In genomic region chr20:60358101-60358500, GRCh38 we compare ENCODE assay signal across 28 cellular contexts.
"Had no signal": no experiment of that assay in that cellular context is flagged by ENCODE, and none has a peak within 500 bp of the region (broad histone marks: within the 10 kb centered on the region; RNA-seq: fewer than 3 reads in every experiment).

No MANE protein-coding gene starts in this region.

- H3K27ac ChIP-seq: adrenal gland, body of pancreas, breast epithelium, PC-9, RWPE1 had no signal

- H3K36me3 ChIP-seq: adrenal gland, breast epithelium, MG63 had no signal

- H3K9me3 ChIP-seq: adrenal gland, body of pancreas, breast epithelium, MG63 had no signal

- H3K4me3 ChIP-seq: adrenal gland, body of pancreas, breast epithelium, K562, MG63, PC-9 had no signal

- ATAC-seq: activated CD4-positive, alpha-beta T cell treated with anti-CD3 and anti-CD28 coated beads for 36 hours; activated CD4-positive, CD25-positive, alpha-beta regulatory T cell treated with anti-CD3 and anti-CD28 coated beads, Interleukin-2, amount 50 U/mL, for 24 hours; activated CD8-positive, alpha-beta T cell treated with anti-CD3 and anti-CD28 coated beads, Interleukin-2, amount 10 ng/mL, durations not matched to agents 7 days and 5 days; activated naive CD4-positive, alpha-beta T cell treated with anti-CD3 and anti-CD28 coated beads, Interleukin-2, amount 50 U/mL, for 72 hours; body of pancreas; K562; WTC11 had no signal

- DNase-seq: activated CD4-positive, alpha-beta T cell treated with anti-CD3 and anti-CD28 coated beads for 36 hours; activated CD4-positive, alpha-beta T cell treated with anti-CD3 and anti-CD28 coated beads, Interleukin-2, amount 10 ng/mL, durations not matched to agents 7 days and 5 days; activated CD4-positive, alpha-beta T cell treated with anti-CD3 and anti-CD28 coated beads, Interleukin-2, amount 50 U/mL, for 48 hours; activated CD8-positive, alpha-beta T cell treated with anti-CD3 and anti-CD28 coated beads, Interleukin-2, amount 10 ng/mL, durations not matched to agents 7 days and 5 days; activated gamma-delta T cell; activated naive CD4-positive, alpha-beta T cell treated with anti-CD3 and anti-CD28 coated beads for 36 hours; activated T-cell treated with anti-CD3 and anti-CD28 coated beads, Interleukin-2, amount 50 U/mL, for 24 hours; adrenal gland; body of pancreas; MG63; MV-4-11; NCI-H1092; NCI-H1436 treated with DMSO at 0.1 percent for 48 hours; NCI-H1694 treated with DMSO at 0.1 percent for 48 hours; NCI-H2029; NCI-H2171 treated with DMSO at 0.1 percent for 48 hours; NCI-H2227 treated with DMSO at 0.1 percent for 48 hours; NCI-H446; NCI-H510A treated with DMSO at 0.1 percent for 48 hours; PC-9; Right ventricle myocardium superior; T1000 had no signal

- H3K4me1 ChIP-seq: adrenal gland, body of pancreas, breast epithelium had no signal

- H2AFZ ChIP-seq: PC-9 had no signal

- H3K27me3 ChIP-seq: adrenal gland, body of pancreas, breast epithelium, MG63 had no signal

- H3K4me2 ChIP-seq: PC-9 had no signal
